In the genomic region with DNA sequence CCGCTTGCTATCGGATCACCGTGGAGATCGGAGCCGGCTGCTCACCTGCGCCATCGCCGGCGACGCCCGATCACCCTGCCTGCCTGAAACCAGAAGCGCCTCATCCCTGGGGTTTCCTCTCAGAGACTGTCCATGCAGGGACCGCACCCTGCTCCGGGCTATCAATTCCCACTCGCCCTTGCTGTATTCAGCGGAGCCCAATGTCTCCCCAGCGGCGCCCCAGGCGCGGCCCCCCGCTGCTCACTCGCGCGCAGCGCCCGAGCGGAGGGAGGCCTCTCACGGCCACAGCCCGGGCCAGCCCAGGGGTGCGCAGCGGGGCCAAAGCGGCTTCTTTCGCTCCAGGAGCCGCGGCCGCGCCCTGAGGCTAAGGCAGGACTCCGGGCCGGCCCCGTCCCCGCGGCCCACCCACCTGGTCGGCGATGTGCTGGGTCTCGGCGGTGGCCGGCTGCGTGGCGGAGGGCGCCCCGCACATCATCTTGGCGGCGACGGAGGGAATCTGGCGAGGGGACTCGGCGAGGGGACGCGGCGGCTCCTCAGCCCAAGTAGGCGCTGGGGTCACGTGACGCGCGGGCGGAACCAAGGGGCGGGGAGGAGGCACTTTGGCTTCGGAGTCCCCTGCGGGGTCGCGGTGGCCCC, we compare ENCODE assay signal across 1 cellular context.
TF ChIP-seq lines count a peak whose summit lies in the region.

A gene with protein sequence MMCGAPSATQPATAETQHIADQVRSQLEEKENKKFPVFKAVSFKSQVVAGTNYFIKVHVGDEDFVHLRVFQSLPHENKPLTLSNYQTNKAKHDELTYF (minus strand): TSS at position 514 of the 636 bp plus-strand sequence. CDS start 39 bp downstream, at position 475.

TF ChIP-seq in K562, 482 proteins besides CTCF, POLR2A, EP300 and RAD21 (continued from another document and continues in another):
- TF ChIP-seq, protein P1, sequence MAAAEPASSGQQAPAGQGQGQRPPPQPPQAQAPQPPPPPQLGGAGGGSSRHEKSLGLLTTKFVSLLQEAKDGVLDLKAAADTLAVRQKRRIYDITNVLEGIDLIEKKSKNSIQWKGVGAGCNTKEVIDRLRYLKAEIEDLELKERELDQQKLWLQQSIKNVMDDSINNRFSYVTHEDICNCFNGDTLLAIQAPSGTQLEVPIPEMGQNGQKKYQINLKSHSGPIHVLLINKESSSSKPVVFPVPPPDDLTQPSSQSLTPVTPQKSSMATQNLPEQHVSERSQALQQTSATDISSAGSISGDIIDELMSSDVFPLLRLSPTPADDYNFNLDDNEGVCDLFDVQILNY (CRISPR knock-in tag; IDR thresholded peaks at IDR 0.05): peak; percentile 47; the same call in 1 of the 2 replicates
- no peak for TF ChIP-seq SMARCC2 (IDR thresholded peaks at IDR 0.05; ENCODE audit: low read depth)
- TF ChIP-seq TBP (optimal IDR thresholded peaks at IDR 0.05; ENCODE audit: low read depth, low read length): peak; percentile 82
- peak; percentile 87; the same call in 1 of the 2 replicates for TF ChIP-seq PHF8 (IDR thresholded peaks at IDR 0.05; ENCODE audit: borderline replicate concordance, low read length)
- TF ChIP-seq KAT8 (IDR thresholded peaks at IDR 0.05; ENCODE audit: low read depth): no peak
- TF ChIP-seq ZNF668 (CRISPR knock-in tag; IDR thresholded peaks at IDR 0.05): no peak
- TF ChIP-seq RBBP5 (IDR thresholded peaks at IDR 0.05; ENCODE audit: borderline replicate concordance, insufficient read depth, low read length, poor library complexity, severe bottlenecking): peak; percentile 90
- TF ChIP-seq XRCC3 (IDR thresholded peaks at IDR 0.05): no peak
- no peak for TF ChIP-seq BRCA1 (IDR thresholded peaks at IDR 0.05)
- no peak for TF ChIP-seq BRCA1 (CRISPR knock-in tag; IDR thresholded peaks at IDR 0.05)
- TF ChIP-seq, protein P2, sequence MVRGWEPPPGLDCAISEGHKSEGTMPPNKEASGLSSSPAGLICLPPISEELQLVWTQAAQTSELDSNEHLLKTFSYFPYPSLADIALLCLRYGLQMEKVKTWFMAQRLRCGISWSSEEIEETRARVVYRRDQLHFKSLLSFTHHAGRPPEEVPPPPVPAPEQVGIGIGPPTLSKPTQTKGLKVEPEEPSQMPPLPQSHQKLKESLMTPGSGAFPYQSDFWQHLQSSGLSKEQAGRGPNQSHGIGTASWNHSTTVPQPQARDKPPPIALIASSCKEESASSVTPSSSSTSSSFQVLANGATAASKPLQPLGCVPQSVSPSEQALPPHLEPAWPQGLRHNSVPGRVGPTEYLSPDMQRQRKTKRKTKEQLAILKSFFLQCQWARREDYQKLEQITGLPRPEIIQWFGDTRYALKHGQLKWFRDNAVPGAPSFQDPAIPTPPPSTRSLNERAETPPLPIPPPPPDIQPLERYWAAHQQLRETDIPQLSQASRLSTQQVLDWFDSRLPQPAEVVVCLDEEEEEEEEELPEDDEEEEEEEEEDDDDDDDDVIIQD (CRISPR knock-in tag; IDR thresholded peaks at IDR 0.05): no peak
- TF ChIP-seq RAD51 (IDR thresholded peaks at IDR 0.05; ENCODE audit: borderline replicate concordance, low read depth): peak; percentile 98
- TF ChIP-seq, protein P3, sequence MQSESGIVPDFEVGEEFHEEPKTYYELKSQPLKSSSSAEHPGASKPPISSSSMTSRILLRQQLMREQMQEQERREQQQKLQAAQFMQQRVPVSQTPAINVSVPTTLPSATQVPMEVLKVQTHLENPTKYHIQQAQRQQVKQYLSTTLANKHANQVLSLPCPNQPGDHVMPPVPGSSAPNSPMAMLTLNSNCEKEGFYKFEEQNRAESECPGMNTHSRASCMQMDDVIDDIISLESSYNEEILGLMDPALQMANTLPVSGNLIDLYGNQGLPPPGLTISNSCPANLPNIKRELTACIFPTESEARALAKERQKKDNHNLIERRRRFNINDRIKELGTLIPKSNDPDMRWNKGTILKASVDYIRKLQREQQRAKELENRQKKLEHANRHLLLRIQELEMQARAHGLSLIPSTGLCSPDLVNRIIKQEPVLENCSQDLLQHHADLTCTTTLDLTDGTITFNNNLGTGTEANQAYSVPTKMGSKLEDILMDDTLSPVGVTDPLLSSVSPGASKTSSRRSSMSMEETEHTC (IDR thresholded peaks at IDR 0.05): peak; percentile 86; the same call in 1 of the 2 replicates
- TF ChIP-seq, protein P4, sequence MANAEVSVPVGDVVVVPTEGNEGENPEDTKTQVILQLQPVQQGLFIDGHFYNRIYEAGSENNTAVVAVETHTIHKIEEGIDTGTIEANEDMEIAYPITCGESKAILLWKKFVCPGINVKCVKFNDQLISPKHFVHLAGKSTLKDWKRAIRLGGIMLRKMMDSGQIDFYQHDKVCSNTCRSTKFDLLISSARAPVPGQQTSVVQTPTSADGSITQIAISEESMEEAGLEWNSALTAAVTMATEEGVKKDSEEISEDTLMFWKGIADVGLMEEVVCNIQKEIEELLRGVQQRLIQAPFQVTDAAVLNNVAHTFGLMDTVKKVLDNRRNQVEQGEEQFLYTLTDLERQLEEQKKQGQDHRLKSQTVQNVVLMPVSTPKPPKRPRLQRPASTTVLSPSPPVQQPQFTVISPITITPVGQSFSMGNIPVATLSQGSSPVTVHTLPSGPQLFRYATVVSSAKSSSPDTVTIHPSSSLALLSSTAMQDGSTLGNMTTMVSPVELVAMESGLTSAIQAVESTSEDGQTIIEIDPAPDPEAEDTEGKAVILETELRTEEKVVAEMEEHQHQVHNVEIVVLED (CRISPR knock-in tag; IDR thresholded peaks at IDR 0.05): no peak
- TF ChIP-seq ZBTB1 (CRISPR knock-in tag; IDR thresholded peaks at IDR 0.05; ENCODE audit: borderline replicate concordance, low read depth): peak; percentile 82
- TF ChIP-seq ZNF583 (CRISPR knock-in tag; IDR thresholded peaks at IDR 0.05): peak; percentile 73
- TF ChIP-seq, protein P5, sequence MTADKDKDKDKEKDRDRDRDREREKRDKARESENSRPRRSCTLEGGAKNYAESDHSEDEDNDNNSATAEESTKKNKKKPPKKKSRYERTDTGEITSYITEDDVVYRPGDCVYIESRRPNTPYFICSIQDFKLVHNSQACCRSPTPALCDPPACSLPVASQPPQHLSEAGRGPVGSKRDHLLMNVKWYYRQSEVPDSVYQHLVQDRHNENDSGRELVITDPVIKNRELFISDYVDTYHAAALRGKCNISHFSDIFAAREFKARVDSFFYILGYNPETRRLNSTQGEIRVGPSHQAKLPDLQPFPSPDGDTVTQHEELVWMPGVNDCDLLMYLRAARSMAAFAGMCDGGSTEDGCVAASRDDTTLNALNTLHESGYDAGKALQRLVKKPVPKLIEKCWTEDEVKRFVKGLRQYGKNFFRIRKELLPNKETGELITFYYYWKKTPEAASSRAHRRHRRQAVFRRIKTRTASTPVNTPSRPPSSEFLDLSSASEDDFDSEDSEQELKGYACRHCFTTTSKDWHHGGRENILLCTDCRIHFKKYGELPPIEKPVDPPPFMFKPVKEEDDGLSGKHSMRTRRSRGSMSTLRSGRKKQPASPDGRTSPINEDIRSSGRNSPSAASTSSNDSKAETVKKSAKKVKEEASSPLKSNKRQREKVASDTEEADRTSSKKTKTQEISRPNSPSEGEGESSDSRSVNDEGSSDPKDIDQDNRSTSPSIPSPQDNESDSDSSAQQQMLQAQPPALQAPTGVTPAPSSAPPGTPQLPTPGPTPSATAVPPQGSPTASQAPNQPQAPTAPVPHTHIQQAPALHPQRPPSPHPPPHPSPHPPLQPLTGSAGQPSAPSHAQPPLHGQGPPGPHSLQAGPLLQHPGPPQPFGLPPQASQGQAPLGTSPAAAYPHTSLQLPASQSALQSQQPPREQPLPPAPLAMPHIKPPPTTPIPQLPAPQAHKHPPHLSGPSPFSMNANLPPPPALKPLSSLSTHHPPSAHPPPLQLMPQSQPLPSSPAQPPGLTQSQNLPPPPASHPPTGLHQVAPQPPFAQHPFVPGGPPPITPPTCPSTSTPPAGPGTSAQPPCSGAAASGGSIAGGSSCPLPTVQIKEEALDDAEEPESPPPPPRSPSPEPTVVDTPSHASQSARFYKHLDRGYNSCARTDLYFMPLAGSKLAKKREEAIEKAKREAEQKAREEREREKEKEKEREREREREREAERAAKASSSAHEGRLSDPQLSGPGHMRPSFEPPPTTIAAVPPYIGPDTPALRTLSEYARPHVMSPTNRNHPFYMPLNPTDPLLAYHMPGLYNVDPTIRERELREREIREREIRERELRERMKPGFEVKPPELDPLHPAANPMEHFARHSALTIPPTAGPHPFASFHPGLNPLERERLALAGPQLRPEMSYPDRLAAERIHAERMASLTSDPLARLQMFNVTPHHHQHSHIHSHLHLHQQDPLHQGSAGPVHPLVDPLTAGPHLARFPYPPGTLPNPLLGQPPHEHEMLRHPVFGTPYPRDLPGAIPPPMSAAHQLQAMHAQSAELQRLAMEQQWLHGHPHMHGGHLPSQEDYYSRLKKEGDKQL (CRISPR knock-in tag; IDR thresholded peaks at IDR 0.05; ENCODE audit: borderline replicate concordance): no peak
- TF ChIP-seq ZSCAN29 (IDR thresholded peaks at IDR 0.05): peak; percentile 72
- peak; percentile 77 for TF ChIP-seq L3MBTL2 (IDR thresholded peaks at IDR 0.05)
- no peak for TF ChIP-seq ZNF507 (tag; conservative IDR thresholded peaks at IDR 0.05)
- no peak for TF ChIP-seq ZNF584 (CRISPR knock-in tag; IDR thresholded peaks at IDR 0.05; ENCODE audit: low read depth)
- TF ChIP-seq GATAD2B (IDR thresholded peaks at IDR 0.05; ENCODE audit: borderline replicate concordance): 0 out of 2 replicates have a peak, but pooled peaks have one; percentile 11
- TF ChIP-seq DNMT1 (IDR thresholded peaks at IDR 0.05): no peak
- TF ChIP-seq, protein P6, sequence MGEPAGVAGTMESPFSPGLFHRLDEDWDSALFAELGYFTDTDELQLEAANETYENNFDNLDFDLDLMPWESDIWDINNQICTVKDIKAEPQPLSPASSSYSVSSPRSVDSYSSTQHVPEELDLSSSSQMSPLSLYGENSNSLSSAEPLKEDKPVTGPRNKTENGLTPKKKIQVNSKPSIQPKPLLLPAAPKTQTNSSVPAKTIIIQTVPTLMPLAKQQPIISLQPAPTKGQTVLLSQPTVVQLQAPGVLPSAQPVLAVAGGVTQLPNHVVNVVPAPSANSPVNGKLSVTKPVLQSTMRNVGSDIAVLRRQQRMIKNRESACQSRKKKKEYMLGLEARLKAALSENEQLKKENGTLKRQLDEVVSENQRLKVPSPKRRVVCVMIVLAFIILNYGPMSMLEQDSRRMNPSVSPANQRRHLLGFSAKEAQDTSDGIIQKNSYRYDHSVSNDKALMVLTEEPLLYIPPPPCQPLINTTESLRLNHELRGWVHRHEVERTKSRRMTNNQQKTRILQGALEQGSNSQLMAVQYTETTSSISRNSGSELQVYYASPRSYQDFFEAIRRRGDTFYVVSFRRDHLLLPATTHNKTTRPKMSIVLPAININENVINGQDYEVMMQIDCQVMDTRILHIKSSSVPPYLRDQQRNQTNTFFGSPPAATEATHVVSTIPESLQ (CRISPR knock-in tag; IDR thresholded peaks at IDR 0.05): no peak
- TF ChIP-seq, protein P7, sequence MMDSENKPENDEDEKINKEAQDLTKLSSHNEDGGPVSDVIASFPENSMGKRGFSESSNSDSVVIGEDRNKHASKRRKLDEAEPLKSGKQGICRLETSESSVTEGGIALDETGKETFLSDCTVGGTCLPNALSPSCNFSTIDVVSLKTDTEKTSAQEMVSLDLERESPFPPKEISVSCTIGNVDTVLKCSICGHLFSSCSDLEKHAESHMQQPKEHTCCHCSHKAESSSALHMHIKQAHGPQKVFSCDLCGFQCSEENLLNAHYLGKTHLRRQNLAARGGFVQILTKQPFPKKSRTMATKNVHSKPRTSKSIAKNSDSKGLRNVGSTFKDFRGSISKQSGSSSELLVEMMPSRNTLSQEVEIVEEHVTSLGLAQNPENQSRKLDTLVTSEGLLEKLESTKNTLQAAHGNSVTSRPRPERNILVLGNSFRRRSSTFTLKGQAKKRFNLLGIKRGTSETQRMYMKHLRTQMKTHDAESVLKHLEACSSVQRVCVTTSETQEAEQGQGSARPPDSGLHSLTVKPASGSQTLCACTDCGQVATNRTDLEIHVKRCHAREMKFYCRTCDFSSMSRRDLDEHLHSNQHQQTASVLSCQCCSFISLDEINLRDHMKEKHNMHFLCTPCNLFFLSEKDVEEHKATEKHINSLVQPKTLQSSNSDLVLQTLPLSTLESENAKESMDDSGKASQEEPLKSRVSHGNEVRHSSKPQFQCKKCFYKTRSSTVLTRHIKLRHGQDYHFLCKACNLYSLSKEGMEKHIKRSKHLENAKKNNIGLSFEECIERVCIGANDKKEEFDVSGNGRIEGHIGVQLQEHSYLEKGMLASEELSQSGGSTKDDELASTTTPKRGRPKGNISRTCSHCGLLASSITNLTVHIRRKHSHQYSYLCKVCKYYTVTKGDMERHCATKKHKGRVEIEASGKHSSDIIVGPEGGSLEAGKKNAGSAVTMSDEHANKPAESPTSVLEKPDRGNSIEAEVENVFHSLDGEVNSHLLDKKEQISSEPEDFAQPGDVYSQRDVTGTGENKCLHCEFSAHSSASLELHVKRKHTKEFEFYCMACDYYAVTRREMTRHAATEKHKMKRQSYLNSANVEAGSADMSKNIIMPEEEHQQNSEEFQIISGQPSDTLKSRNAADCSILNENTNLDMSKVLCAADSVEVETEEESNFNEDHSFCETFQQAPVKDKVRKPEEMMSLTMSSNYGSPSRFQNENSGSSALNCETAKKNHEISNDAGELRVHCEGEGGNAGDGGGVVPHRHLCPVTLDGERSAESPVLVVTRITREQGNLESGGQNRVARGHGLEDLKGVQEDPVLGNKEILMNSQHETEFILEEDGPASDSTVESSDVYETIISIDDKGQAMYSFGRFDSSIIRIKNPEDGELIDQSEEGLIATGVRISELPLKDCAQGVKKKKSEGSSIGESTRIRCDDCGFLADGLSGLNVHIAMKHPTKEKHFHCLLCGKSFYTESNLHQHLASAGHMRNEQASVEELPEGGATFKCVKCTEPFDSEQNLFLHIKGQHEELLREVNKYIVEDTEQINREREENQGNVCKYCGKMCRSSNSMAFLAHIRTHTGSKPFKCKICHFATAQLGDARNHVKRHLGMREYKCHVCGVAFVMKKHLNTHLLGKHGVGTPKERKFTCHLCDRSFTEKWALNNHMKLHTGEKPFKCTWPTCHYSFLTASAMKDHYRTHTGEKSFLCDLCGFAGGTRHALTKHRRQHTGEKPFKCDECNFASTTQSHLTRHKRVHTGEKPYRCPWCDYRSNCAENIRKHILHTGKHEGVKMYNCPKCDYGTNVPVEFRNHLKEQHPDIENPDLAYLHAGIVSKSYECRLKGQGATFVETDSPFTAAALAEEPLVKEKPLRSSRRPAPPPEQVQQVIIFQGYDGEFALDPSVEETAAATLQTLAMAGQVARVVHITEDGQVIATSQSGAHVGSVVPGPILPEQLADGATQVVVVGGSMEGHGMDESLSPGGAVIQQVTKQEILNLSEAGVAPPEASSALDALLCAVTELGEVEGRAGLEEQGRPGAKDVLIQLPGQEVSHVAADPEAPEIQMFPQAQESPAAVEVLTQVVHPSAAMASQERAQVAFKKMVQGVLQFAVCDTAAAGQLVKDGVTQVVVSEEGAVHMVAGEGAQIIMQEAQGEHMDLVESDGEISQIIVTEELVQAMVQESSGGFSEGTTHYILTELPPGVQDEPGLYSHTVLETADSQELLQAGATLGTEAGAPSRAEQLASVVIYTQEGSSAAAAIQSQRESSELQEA (IDR thresholded peaks at IDR 0.05; ENCODE audit: low read depth): no peak
- TF ChIP-seq SIN3B (IDR thresholded peaks at IDR 0.05; ENCODE audit: low read depth): peak; percentile 79
- no peak for TF ChIP-seq LARP7 (IDR thresholded peaks at IDR 0.05)
- TF ChIP-seq, protein P8, sequence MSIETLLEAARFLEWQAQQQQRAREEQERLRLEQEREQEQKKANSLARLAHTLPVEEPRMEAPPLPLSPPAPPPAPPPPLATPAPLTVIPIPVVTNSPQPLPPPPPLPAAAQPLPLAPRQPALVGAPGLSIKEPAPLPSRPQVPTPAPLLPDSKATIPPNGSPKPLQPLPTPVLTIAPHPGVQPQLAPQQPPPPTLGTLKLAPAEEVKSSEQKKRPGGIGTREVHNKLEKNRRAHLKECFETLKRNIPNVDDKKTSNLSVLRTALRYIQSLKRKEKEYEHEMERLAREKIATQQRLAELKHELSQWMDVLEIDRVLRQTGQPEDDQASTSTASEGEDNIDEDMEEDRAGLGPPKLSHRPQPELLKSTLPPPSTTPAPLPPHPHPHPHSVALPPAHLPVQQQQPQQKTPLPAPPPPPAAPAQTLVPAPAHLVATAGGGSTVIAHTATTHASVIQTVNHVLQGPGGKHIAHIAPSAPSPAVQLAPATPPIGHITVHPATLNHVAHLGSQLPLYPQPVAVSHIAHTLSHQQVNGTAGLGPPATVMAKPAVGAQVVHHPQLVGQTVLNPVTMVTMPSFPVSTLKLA (conservative IDR thresholded peaks at IDR 0.05): peak; percentile 46 to 79; a peak in 2 of 4 replicates
